ENCODE assay signal across 15 cellular contexts in the genomic region with DNA sequence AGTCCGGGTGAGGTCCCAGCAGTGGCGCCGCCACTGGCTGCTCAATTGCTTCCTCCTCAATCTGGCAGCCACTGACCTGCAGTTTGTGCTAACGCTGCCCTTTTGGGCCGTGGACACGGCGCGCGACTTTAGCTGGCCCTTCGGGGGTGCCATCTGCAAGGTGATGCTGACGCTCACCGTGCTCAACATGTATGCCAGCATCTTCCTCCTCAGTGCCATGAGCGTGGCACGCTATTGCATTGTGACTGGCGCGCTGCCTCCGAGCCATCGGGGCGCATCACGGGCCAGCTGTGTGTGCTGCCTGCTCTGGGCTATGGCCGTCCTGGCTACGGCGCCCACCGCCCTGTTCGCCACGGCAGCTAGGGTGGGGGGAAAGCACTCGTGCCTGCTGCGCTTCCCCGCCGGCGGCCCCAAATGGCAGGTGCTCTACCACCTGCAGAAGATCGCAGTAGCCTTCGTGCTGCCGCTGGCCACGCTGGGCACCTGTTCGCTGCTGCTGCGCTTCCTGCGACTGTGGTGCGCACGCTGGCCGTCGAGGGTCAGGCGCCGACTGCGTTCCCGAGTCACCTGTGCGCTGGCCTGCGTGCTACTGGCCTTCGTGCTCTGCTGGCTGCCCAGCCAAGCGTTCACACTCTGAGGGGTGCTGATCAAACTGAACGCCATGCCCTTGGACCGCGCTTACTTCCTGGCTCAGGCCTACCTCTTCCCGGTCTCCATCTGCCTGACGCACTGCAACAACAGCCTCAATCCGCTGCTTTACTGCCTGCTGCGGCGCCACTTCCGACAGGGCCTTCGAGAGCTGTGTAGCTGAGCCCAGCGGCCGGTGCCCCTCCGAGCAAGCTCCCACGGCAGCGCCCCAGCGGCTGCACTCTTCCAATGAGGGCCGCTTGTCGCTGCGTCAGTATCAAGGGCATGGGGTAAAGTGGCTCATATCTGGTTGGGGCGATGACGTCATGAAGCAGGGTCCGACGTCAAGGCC. TPM values are rescaled to one million over a fixed set of nuclear protein-coding genes. Genes with fewer than 3 reads are reported as not detected.
DNase-seq lines count a peak whose midpoint lies in the region; ATAC-seq and TF ChIP-seq lines count a peak whose summit lies in the region.
"Had no signal": no experiment of that assay in that cellular context is flagged by ENCODE, and none has a peak within 500 bp of the region (broad histone marks: within the 10 kb centered on the region; RNA-seq: fewer than 3 reads in every experiment).

No MANE protein-coding gene starts in this region.

- DNase-seq in activated CD8-positive, alpha-beta T cell treated with anti-CD3 and anti-CD28 coated beads, Interleukin-2, amount 10 ng/mL, durations not matched to agents 7 days and 5 days = no peak
- no peak for DNase-seq in activated CD8-positive, alpha-beta T cell treated with anti-CD3 and anti-CD28 coated beads for 36 hours
- DNase-seq in endothelial cell (ENCODE audit: low spot score) (no peak), GM19238 (ENCODE audit: insufficient read length, low spot score) (no peak)
- DNase-seq in effector memory CD8-positive, alpha-beta T cell = no peak
- DNase-seq: 8988T, brain microvascular endothelial cell, NCI-H748 treated with DMSO at 0.1 percent for 48 hours, RPMI8226 had no signal

- H3K27ac ChIP-seq in OCI-LY1 (ENCODE audit: low read depth, low read length, poor library complexity, severe bottlenecking) (no peak overlapping the region), parathyroid adenoma (no peak overlapping the region)
- H3K27ac ChIP-seq: brain microvascular endothelial cell had no signal

- H3K79me2 ChIP-seq in OCI-LY1 (ENCODE audit: insufficient read depth, low read length) = no peaks in the 10 kb centered on the region
- H3K79me2 ChIP-seq in parathyroid adenoma = no peaks in the 10 kb centered on the region

- H3K9ac ChIP-seq in OCI-LY1 (ENCODE audit: low read length) (no peak overlapping the region), parathyroid adenoma (no peak overlapping the region)

- no peak for ATAC-seq in activated CD8-positive, alpha-beta T cell treated with anti-CD3 and anti-CD28 coated beads, Interleukin-2, amount 10 ng/mL, durations not matched to agents 7 days and 5 days
- no peak for ATAC-seq in activated CD8-positive, alpha-beta T cell treated with anti-CD3 and anti-CD28 coated beads for 36 hours
- no peak for ATAC-seq in effector memory CD8-positive, alpha-beta T cell (replicated peaks)
- no peak for ATAC-seq in HG02870 (IDR thresholded peaks at IDR 0.05; ENCODE audit: unreplicated experiment)

- H3K4me1 ChIP-seq in OCI-LY1 (ENCODE audit: insufficient read depth, low read length, severe bottlenecking) (peaks cover 6% of the 10 kb centered on the region), parathyroid adenoma (no peaks in the 10 kb centered on the region)

- H3K27ac Mint-ChIP-seq in activated CD8-positive, alpha-beta T cell treated with anti-CD3 and anti-CD28 coated beads, Interleukin-2, amount 10 ng/mL, durations not matched to agents 7 days and 5 days = no peak overlapping the region
- no peak overlapping the region for H3K27ac Mint-ChIP-seq in activated CD8-positive, alpha-beta T cell treated with anti-CD3 and anti-CD28 coated beads for 36 hours
- H3K27ac Mint-ChIP-seq in endothelial cell (ENCODE audit: unreplicated experiment) = no peak overlapping the region
- no peak overlapping the region for H3K27ac Mint-ChIP-seq in effector memory CD8-positive, alpha-beta T cell
- H3K27ac Mint-ChIP-seq: activated naive CD4-positive, alpha-beta T cell treated with anti-CD3 and anti-CD28 coated beads for 36 hours; type B pancreatic cell had no signal

- CTCF ChIA-PET in activated CD8-positive, alpha-beta T cell treated with anti-CD3 and anti-CD28 coated beads, Interleukin-2, amount 10 ng/mL, durations not matched to agents 7 days and 5 days (lab: Charles Lee) = interaction anchor here (1.4 to 1.7 kb wide), 3 partner anchors 10 to 20 kb away, joined by 4 to 5 read pairs (median 4); partner anchors contain the start of gene ADAMTS7
- CTCF ChIA-PET in activated CD8-positive, alpha-beta T cell treated with anti-CD3 and anti-CD28 coated beads for 36 hours (lab: Charles Lee) = interaction anchor here (1.2 to 1.5 kb wide), 2 partner anchors 11 to 19 kb away, joined by 3 to 5 read pairs; no protein-coding TSS in a partner anchor

- H2AFZ ChIP-seq in OCI-LY1 (ENCODE audit: low read length) = no peak overlapping the region
- peak overlapping the region; percentile 60 for H2AFZ ChIP-seq in parathyroid adenoma

- no peaks in the 10 kb centered on the region for H3K36me3 ChIP-seq in OCI-LY1 (ENCODE audit: insufficient read depth, low read length)
- H3K36me3 ChIP-seq in parathyroid adenoma (ENCODE audit: control insufficient read depth, insufficient read depth, low read length) = no peaks in the 10 kb centered on the region
- H3K36me3 ChIP-seq: brain microvascular endothelial cell had no signal

- peak overlapping the region; percentile 28 for H3K4me3 ChIP-seq in OCI-LY1 (ENCODE audit: low read depth, low read length, poor library complexity, severe bottlenecking)
- H3K4me3 ChIP-seq in parathyroid adenoma (ENCODE audit: low read depth, low read length) = no peak overlapping the region
- H3K4me3 ChIP-seq: smooth muscle cell had no signal

- POLR2A ChIA-PET in activated CD8-positive, alpha-beta T cell treated with anti-CD3 and anti-CD28 coated beads, Interleukin-2, amount 10 ng/mL, durations not matched to agents 7 days and 5 days (lab: Charles Lee) = no interaction called here
- POLR2A ChIA-PET in activated CD8-positive, alpha-beta T cell treated with anti-CD3 and anti-CD28 coated beads for 36 hours (lab: Charles Lee) = interaction anchor here (0.7 kb wide), 1 partner anchor 198 kb away, joined by 3 read pairs; no protein-coding TSS in a partner anchor

- no peaks in the 10 kb centered on the region for H3K36me3 Mint-ChIP-seq in activated CD8-positive, alpha-beta T cell treated with anti-CD3 and anti-CD28 coated beads, Interleukin-2, amount 10 ng/mL, durations not matched to agents 7 days and 5 days (ENCODE audit: low read depth)
- no peaks in the 10 kb centered on the region for H3K36me3 Mint-ChIP-seq in activated CD8-positive, alpha-beta T cell treated with anti-CD3 and anti-CD28 coated beads for 36 hours (ENCODE audit: low read depth)
- no peaks in the 10 kb centered on the region for H3K36me3 Mint-ChIP-seq in endothelial cell (ENCODE audit: low read depth, unreplicated experiment)
- H3K36me3 Mint-ChIP-seq in effector memory CD8-positive, alpha-beta T cell (ENCODE audit: insufficient read depth) = no peaks in the 10 kb centered on the region
- H3K36me3 Mint-ChIP-seq: type B pancreatic cell had no signal

- H3K4me3 Mint-ChIP-seq in activated CD8-positive, alpha-beta T cell treated with anti-CD3 and anti-CD28 coated beads, Interleukin-2, amount 10 ng/mL, durations not matched to agents 7 days and 5 days = peak overlapping the region; percentile 37
- H3K4me3 Mint-ChIP-seq in activated CD8-positive, alpha-beta T cell treated with anti-CD3 and anti-CD28 coated beads for 36 hours = no peak overlapping the region
- peak overlapping the region; percentile 12 for H3K4me3 Mint-ChIP-seq in endothelial cell (ENCODE audit: unreplicated experiment)
- H3K4me3 Mint-ChIP-seq in effector memory CD8-positive, alpha-beta T cell = peak overlapping the region in 1 of 2 donors; percentile 77
- H3K4me3 Mint-ChIP-seq: type B pancreatic cell had no signal

- no peaks in the 10 kb centered on the region for H3F3A ChIP-seq in OCI-LY1 (ENCODE audit: insufficient read depth, low read length)

- no peak for TF ChIP-seq CTCF in activated CD8-positive, alpha-beta T cell treated with anti-CD3 and anti-CD28 coated beads for 36 hours (IDR thresholded peaks at IDR 0.05)
- TF ChIP-seq CTCF in OCI-LY1 (IDR thresholded peaks at IDR 0.05; ENCODE audit: low read length) (no peak), endothelial cell (IDR thresholded peaks at IDR 0.05; ENCODE audit: unreplicated experiment) (no peak), parathyroid adenoma (IDR thresholded peaks at IDR 0.05) (no peak)

- H3K4me1 Mint-ChIP-seq in activated CD8-positive, alpha-beta T cell treated with anti-CD3 and anti-CD28 coated beads, Interleukin-2, amount 10 ng/mL, durations not matched to agents 7 days and 5 days (ENCODE audit: low read depth) = peaks cover 4% of the 10 kb centered on the region
- no peaks in the 10 kb centered on the region for H3K4me1 Mint-ChIP-seq in activated CD8-positive, alpha-beta T cell treated with anti-CD3 and anti-CD28 coated beads for 36 hours (ENCODE audit: low read depth)
- no peaks in the 10 kb centered on the region for H3K4me1 Mint-ChIP-seq in endothelial cell (ENCODE audit: unreplicated experiment)
- H3K4me1 Mint-ChIP-seq in effector memory CD8-positive, alpha-beta T cell (ENCODE audit: low read depth in 2 of 2) = peaks cover 0 to 8% of the 10 kb centered on the region in 2 donors

- intact Hi-C loops in activated CD8-positive, alpha-beta T cell treated with anti-CD3 and anti-CD28 coated beads for 36 hours (cut with micrococcal nuclease) = no loop called here

- H3K9me3 ChIP-seq in OCI-LY1 (ENCODE audit: low read length) (no peaks in the 10 kb centered on the region), parathyroid adenoma (ENCODE audit: control insufficient read depth, low read length) (no peaks in the 10 kb centered on the region)

- H3K27me3 ChIP-seq in OCI-LY1 (ENCODE audit: insufficient read depth, low read length) (peaks cover 5% of the 10 kb centered on the region; the same call in 1 of the 2 replicates), parathyroid adenoma (ENCODE audit: control insufficient read depth, insufficient read depth, low read length) (no peaks in the 10 kb centered on the region)

- H3K4me2 ChIP-seq in OCI-LY1 (ENCODE audit: low read length) = peak overlapping the region; percentile 48; the same call in 1 of the 2 replicates
- no peak overlapping the region for H3K4me2 ChIP-seq in parathyroid adenoma (ENCODE audit: low read length)
- H3K4me2 ChIP-seq: smooth muscle cell had no signal

- no peaks in the 10 kb centered on the region for H4K20me1 ChIP-seq in OCI-LY1 (ENCODE audit: insufficient read depth, low read length)

- H3K27me3 Mint-ChIP-seq in activated CD8-positive, alpha-beta T cell treated with anti-CD3 and anti-CD28 coated beads, Interleukin-2, amount 10 ng/mL, durations not matched to agents 7 days and 5 days (ENCODE audit: low read depth) = peaks cover 13% of the 10 kb centered on the region
- peaks cover 5% of the 10 kb centered on the region for H3K27me3 Mint-ChIP-seq in activated CD8-positive, alpha-beta T cell treated with anti-CD3 and anti-CD28 coated beads for 36 hours
- H3K27me3 Mint-ChIP-seq in endothelial cell (ENCODE audit: unreplicated experiment) = peaks cover 4% of the 10 kb centered on the region
- peaks cover 27 to 58% of the 10 kb centered on the region in 2 donors for H3K27me3 Mint-ChIP-seq in effector memory CD8-positive, alpha-beta T cell

- H3K9me2 ChIP-seq in OCI-LY1 (ENCODE audit: low read depth, low read length) = no peaks in the 10 kb centered on the region

- no peaks in the 10 kb centered on the region for H3K9me3 Mint-ChIP-seq in activated CD8-positive, alpha-beta T cell treated with anti-CD3 and anti-CD28 coated beads, Interleukin-2, amount 10 ng/mL, durations not matched to agents 7 days and 5 days (ENCODE audit: insufficient read depth)
- no peaks in the 10 kb centered on the region for H3K9me3 Mint-ChIP-seq in activated CD8-positive, alpha-beta T cell treated with anti-CD3 and anti-CD28 coated beads for 36 hours
- no peaks in the 10 kb centered on the region for H3K9me3 Mint-ChIP-seq in endothelial cell (ENCODE audit: unreplicated experiment)
- no peaks in the 10 kb centered on the region for H3K9me3 Mint-ChIP-seq in effector memory CD8-positive, alpha-beta T cell
- H3K9me3 Mint-ChIP-seq: activated naive CD4-positive, alpha-beta T cell treated with anti-CD3 and anti-CD28 coated beads for 36 hours; type B pancreatic cell had no signal

RNA-seq across cellular contexts. Expression of gene ADAMTS7, which starts 20.3 kb away (rescaled TPM):
- total RNA-seq in activated CD8-positive, alpha-beta T cell treated with anti-CD3 and anti-CD28 coated beads, Interleukin-2, amount 10 ng/mL, durations not matched to agents 7 days and 5 days = not detected
- under 1 TPM; 0.23 to 0.60 TPM for total RNA-seq in activated CD8-positive, alpha-beta T cell treated with anti-CD3 and anti-CD28 coated beads for 36 hours
- total RNA-seq in endothelial cell (ENCODE audit: unreplicated experiment) = 55.1 TPM

RNA-seq across cellular contexts. Expression of gene MORF4L1, which starts 41.2 kb away (rescaled TPM):
- 100 to 1,000 TPM; 243 to 244 TPM for total RNA-seq in activated CD8-positive, alpha-beta T cell treated with anti-CD3 and anti-CD28 coated beads, Interleukin-2, amount 10 ng/mL, durations not matched to agents 7 days and 5 days
- 100 to 1,000 TPM; 236 to 247 TPM for total RNA-seq in activated CD8-positive, alpha-beta T cell treated with anti-CD3 and anti-CD28 coated beads for 36 hours
- total RNA-seq in endothelial cell (ENCODE audit: unreplicated experiment) = 347 TPM

Comparison
In these comparisons a context has a peak if more than half of its experiments do, and no peak if none do; other contexts are left out.
1. RNA of gene ADAMTS7, which starts 20.3 kb away (total RNA-seq): 55.1 TPM in endothelial cell (single experiment); 0.23 to 0.60 TPM in activated CD8-positive, alpha-beta T cell treated with anti-CD3 and anti-CD28 coated beads for 36 hours and not detected in activated CD8-positive, alpha-beta T cell treated with anti-CD3 and anti-CD28 coated beads, Interleukin-2, amount 10 ng/mL, durations not matched to agents 7 days and 5 days; every median in the first group is over 10 times any median in the second.